In genomic region chr1:111802110-111802509, GRCh38 we compare ENCODE assay signal across 16 cellular contexts. TPM values are rescaled to one million over a fixed set of nuclear protein-coding genes. Genes with fewer than 3 reads are reported as not detected.
DNase-seq lines count a peak whose midpoint lies in the region; ATAC-seq and TF ChIP-seq lines count a peak whose summit lies in the region.
"Had no signal": no experiment of that assay in that cellular context is flagged by ENCODE, and none has a peak within 500 bp of the region (broad histone marks: within the 10 kb centered on the region; RNA-seq: fewer than 3 reads in every experiment).

No MANE protein-coding gene starts in this region.

- H3K9me3 ChIP-seq in IMR-90 (ENCODE audit: control insufficient read depth, insufficient read depth, low read length) (no peaks in the 10 kb centered on the region), heart left ventricle (no peaks in the 10 kb centered on the region), right atrium auricular region (no peaks in the 10 kb centered on the region)
- H3K9me3 ChIP-seq: A549, BE2C had no signal

- H3K56ac ChIP-seq in IMR-90 (ENCODE audit: extremely low read depth, insufficient read depth, low read length) = no peak overlapping the region

- H3K18ac ChIP-seq in IMR-90 (ENCODE audit: low read depth, low read length) = no peak overlapping the region

- H3K14ac ChIP-seq in IMR-90 (replicated peaks; ENCODE audit: low read depth, low read length) = no peak overlapping the region

- no peak overlapping the region for H2BK15ac ChIP-seq in IMR-90 (ENCODE audit: low read depth, low read length)

- H2AK9ac ChIP-seq in IMR-90 (replicated peaks; ENCODE audit: low read depth, low read length, poor library complexity) = no peak overlapping the region

- CTCF ChIA-PET in IMR-90 (lab: Yijun Ruan, JAX) = no interaction called here

- no peaks in the 10 kb centered on the region for H4K20me1 ChIP-seq in IMR-90 (ENCODE audit: insufficient read depth, low read length)

- H4K8ac ChIP-seq in IMR-90 (ENCODE audit: low read depth in 2 of 2, low read length in 2 of 2) = no peak overlapping the region

- peak overlapping the region; percentile 14 for H2AFZ ChIP-seq in IMR-90 (replicated peaks; ENCODE audit: low read length, poor library complexity)

- H2BK120ac ChIP-seq in IMR-90 (ENCODE audit: low read depth, low read length) = no peak overlapping the region

- H3K36me3 ChIP-seq in IMR-90 (ENCODE audit: control insufficient read depth, insufficient read depth, low read length) (no peaks in the 10 kb centered on the region), heart left ventricle (no peaks in the 10 kb centered on the region), right atrium auricular region (no peaks in the 10 kb centered on the region)
- H3K36me3 ChIP-seq: BE2C, HAP-1 had no signal

- no peak overlapping the region for H3K23ac ChIP-seq in IMR-90 (ENCODE audit: low read depth, low read length)

- H3K9me1 ChIP-seq in IMR-90 (ENCODE audit: insufficient read depth, low read length) = no peaks in the 10 kb centered on the region

- TF ChIP-seq POLR2A in IMR-90 (IDR thresholded peaks at IDR 0.05; ENCODE audit: low read depth, low read length) (no peak), heart left ventricle (IDR thresholded peaks at IDR 0.05) (no peak)

- TF ChIP-seq CTCF in IMR-90 (conservative IDR thresholded peaks at IDR 0.05; ENCODE audit: low read depth, low read length) (no peak), heart left ventricle (IDR thresholded peaks at IDR 0.05) (no peak), right atrium auricular region (IDR thresholded peaks at IDR 0.05) (no peak)

- H3K4ac ChIP-seq in IMR-90 (ENCODE audit: low read depth, low read length) = no peak overlapping the region

- intact Hi-C loops in IMR-90 (cut with micrococcal nuclease) = no loop called here
- intact Hi-C loops in heart left ventricle (cut with DNase I) = loop anchor here in 6 of 10 donors (5.0 to 10.0 kb wide), 4 partner anchors 83 to 193 kb away; no protein-coding TSS in a partner anchor
- intact Hi-C loops in posterior cingulate gyrus (cut with DNase I) = no loop called here

- H4K91ac ChIP-seq in IMR-90 (ENCODE audit: insufficient read depth, low read depth, low read length) = no peak overlapping the region

- ATAC-seq in IMR-90 (ENCODE audit: low read depth) (no peak), heart left ventricle (peak; percentile 45 to 82 (median 80)), HG02938 (IDR thresholded peaks at IDR 0.05; ENCODE audit: unreplicated experiment) (no peak)

- TF ChIP-seq RAD21 in IMR-90 (IDR thresholded peaks at IDR 0.05; ENCODE audit: low read length) = no peak

- no peak overlapping the region for H3K4me2 ChIP-seq in IMR-90 (ENCODE audit: low read depth, low read length)
- H3K4me2 ChIP-seq: A549 had no signal

- H3K4me3 ChIP-seq in IMR-90 (ENCODE audit: insufficient read depth, low read depth, low read length) (no peak overlapping the region), heart left ventricle (no peak overlapping the region), right atrium auricular region (no peak overlapping the region)
- H3K4me3 ChIP-seq: A549, HAP-1 had no signal

- POLR2A ChIA-PET in IMR-90 (lab: Charles Lee; ENCODE audit: unreplicated experiment) = interaction anchor here (0.6 kb wide), 2 partner anchors 12 to 557 kb away, joined by 3 read pairs; no protein-coding TSS in a partner anchor

- no peak overlapping the region for H4K5ac ChIP-seq in IMR-90 (ENCODE audit: low read depth, low read length)

- dilution Hi-C loops in IMR-90 (cut with HindIII; ENCODE audit: low sequenced_read_pairs, unreplicated experiment) = no loop called here

- no peaks in the 10 kb centered on the region for H3K79me1 ChIP-seq in IMR-90 (ENCODE audit: low read depth in 1 of 2, low read length in 2 of 2)

- DNase-seq in IMR-90 = no peak
- DNase-seq in NAMALWA (ENCODE audit: low spot score) = peak; percentile 5
- peak in 4 of 5 donors; percentile 21 to 81 (median 50) for DNase-seq in heart left ventricle
- no peak for DNase-seq in right atrium auricular region (ENCODE audit: low spot score)
- DNase-seq in stimulated activated CD4-positive, alpha-beta T cell treated with anti-CD3 and anti-CD28 coated beads, Interleukin-1b, Interleukin-23, amount 100 ng/mL, for 48 hours = no peak
- no peak for DNase-seq in cerebellum (ENCODE audit: low spot score)
- DNase-seq in posterior cingulate gyrus = no peak
- DNase-seq: BE2C; CD4-positive, alpha-beta memory T cell; DMS79 treated with DMSO at 0.1 percent for 48 hours; EL had no signal

- H3K9ac ChIP-seq in IMR-90 (ENCODE audit: low read depth, low read length) = no peak overlapping the region

- BruUV-seq in IMR-90 (replicated peaks; lab: Mats Ljungman, UMichigan) = no TSS peak

- peaks cover 29% of the 10 kb centered on the region for H3K27me3 ChIP-seq in IMR-90 (ENCODE audit: control insufficient read depth, insufficient read depth, low read length)
- no peaks in the 10 kb centered on the region for H3K27me3 ChIP-seq in heart left ventricle
- no peaks in the 10 kb centered on the region for H3K27me3 ChIP-seq in right atrium auricular region
- H3K27me3 ChIP-seq: BE2C had no signal

- no peak overlapping the region for H2AK5ac ChIP-seq in IMR-90 (ENCODE audit: low read depth, low read length)

- no peak overlapping the region for H2BK5ac ChIP-seq in IMR-90 (ENCODE audit: low read depth, low read length, poor library complexity, severe bottlenecking)

- WGBS in IMR-90 (ENCODE audit: extremely low coverage in 2 of 2, insufficient read length in 1 of 2), 2 experiments = 50% methylated on average over 1 of the region's 6 CpGs; no CpG with 5 or more reads in 1 of the 2 experiments
- WGBS in heart left ventricle, 4 donors = 51 to 65% (median 58%) methylated on average over 6 of the region's 6 CpGs

- in situ Hi-C loops in IMR-90 (cut with MboI; ENCODE audit: low sequenced_read_pairs) = no loop called here

- H3K4me1 ChIP-seq in IMR-90 (ENCODE audit: control insufficient read depth, insufficient read depth, low read length) = no peaks in the 10 kb centered on the region
- peaks cover 0 to 31% (median 8%) of the 10 kb centered on the region in 12 donors for H3K4me1 ChIP-seq in heart left ventricle
- H3K4me1 ChIP-seq in right atrium auricular region = peaks cover 0 to 21% of the 10 kb centered on the region in 2 donors
- H3K4me1 ChIP-seq: A549, BE2C, HAP-1 had no signal

- H3K27ac ChIP-seq in IMR-90 (ENCODE audit: insufficient read depth, low read length) = no peak overlapping the region
- peak overlapping the region in 9 of 12 donors; percentile 20 to 86 (median 64) for H3K27ac ChIP-seq in heart left ventricle
- H3K27ac ChIP-seq in right atrium auricular region = peak overlapping the region; percentile 57 to 73
- H3K27ac ChIP-seq: A549, C4-2B, HL-60 had no signal

- no peak overlapping the region for H2BK20ac ChIP-seq in IMR-90 (ENCODE audit: low read depth, low read length)

TF ChIP-seq in IMR-90, 13 proteins besides CTCF, POLR2A, EP300 and RAD21:
- no peak for TF ChIP-seq RFX5 (IDR thresholded peaks at IDR 0.05; ENCODE audit: low read depth, low read length)
- no peak for TF ChIP-seq CHD1 (IDR thresholded peaks at IDR 0.05; ENCODE audit: low read depth, low read length)
- no peak for TF ChIP-seq SMC3 (IDR thresholded peaks at IDR 0.05; ENCODE audit: low read depth, low read length)
- TF ChIP-seq USF2 (IDR thresholded peaks at IDR 0.05; ENCODE audit: low read depth, low read length) = no peak
- no peak for TF ChIP-seq CEBPB (IDR thresholded peaks at IDR 0.05; ENCODE audit: low read depth, low read length)

RNA-seq across cellular contexts. Expression of gene DDX20, which starts 46.4 kb away (rescaled TPM):
- 10.9 and 14.2 TPM in 2 replicates for total RNA-seq in IMR-90 (2012; rRNA removed)
- polyA plus RNA-seq in IMR-90 (2012; rRNA removed) = 4.4 and 5.7 TPM in 2 replicates
- polyA plus RNA-seq in IMR-90 (2012; cell fraction: cytosol; rRNA removed) = 1.1 and 1.5 TPM in 2 replicates
- 3.2 and 8.6 TPM in 2 replicates for polyA plus RNA-seq in IMR-90 (2012; cell fraction: nucleus; rRNA removed; ENCODE audit: low replicate concordance)
- 10 to 100 TPM in 2 of 9 donors, 1 to 10 TPM in 7; 5.7 to 12.9 (median 7.4) TPM for total RNA-seq in heart left ventricle
- 1 to 10 TPM; 2.9 to 7.3 TPM for polyA plus RNA-seq in heart left ventricle
- 1 to 10 TPM; 6.1 to 8.8 TPM for total RNA-seq in right atrium auricular region
- total RNA-seq in cerebellum = 19.6 TPM

Comparison
In these comparisons a context has a peak if more than half of its experiments do, and no peak if none do; other contexts are left out.
1. DNase-seq: peak in NAMALWA (single experiment) and heart left ventricle (4 of 5); none in IMR-90 (single experiment), right atrium auricular region (single experiment), stimulated activated CD4-positive, alpha-beta T cell treated with anti-CD3 and anti-CD28 coated beads, Interleukin-1b, Interleukin-23, amount 100 ng/mL, for 48 hours (single experiment), cerebellum (single experiment) and posterior cingulate gyrus (0 of 10).
2. ATAC-seq: peak in heart left ventricle (4 of 4); none in IMR-90 (single experiment) and HG02938 (single experiment).
3. intact Hi-C loops: an anchor here in heart left ventricle (5.0 to 10.0 kb wide); none called in IMR-90 and posterior cingulate gyrus.